In the genomic region with DNA sequence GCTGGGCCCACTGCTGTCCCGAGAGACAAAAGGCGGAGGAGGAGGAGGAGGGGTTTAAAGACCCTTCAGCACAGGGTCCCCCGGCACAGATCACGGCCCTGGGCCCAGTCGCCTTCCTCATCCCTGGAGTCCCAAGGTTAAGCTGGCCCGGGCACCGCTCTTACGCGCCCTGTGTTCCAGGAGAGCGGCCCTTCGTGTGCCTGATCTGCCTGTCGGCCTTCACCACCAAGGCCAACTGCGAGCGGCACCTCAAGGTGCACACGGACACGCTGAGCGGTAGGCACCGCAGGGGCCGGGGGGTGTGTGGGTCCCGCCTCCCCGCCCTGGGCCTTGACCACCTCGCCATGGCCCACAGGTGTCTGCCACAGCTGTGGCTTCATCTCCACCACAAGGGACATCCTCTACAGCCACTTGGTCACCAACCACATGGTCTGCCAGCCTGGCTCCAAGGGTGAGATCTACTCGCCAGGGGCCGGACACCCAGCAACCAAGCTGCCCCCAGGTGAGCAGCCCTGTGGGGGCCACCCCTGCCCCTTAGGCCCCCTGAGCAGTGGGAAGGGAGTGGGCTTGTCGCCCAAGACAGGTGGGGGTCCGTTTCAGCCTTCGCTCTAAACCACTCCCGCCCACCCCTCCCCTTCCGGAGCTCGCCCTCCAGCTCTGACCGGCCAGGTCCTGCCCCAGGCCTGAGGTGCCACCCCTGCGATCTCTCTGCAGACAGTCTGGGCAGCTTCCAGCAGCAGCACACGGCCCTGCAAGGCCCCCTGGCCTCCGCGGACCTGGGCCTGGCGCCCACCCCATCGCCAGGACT, we compare ENCODE assay signal across 15 cellular contexts. TPM values are rescaled to one million over a fixed set of nuclear protein-coding genes. Genes with fewer than 3 reads are reported as not detected.
A peak's percentile ranks its signal among the peaks of the same experiment; 100 is the strongest.
DNase-seq lines count a peak whose midpoint lies in the region; ATAC-seq and TF ChIP-seq lines count a peak whose summit lies in the region.
"Had no signal": no experiment of that assay in that cellular context is flagged by ENCODE, and none has a peak within 500 bp of the region (broad histone marks: within the 10 kb centered on the region; RNA-seq: fewer than 3 reads in every experiment).

No MANE protein-coding gene starts in this region.

- no peak overlapping the region for H4K8ac ChIP-seq in H9 (replicated peaks; ENCODE audit: insufficient read length, low read depth, low read length)

- H3K14ac ChIP-seq in H9 (ENCODE audit: insufficient read depth, low read length) = no peak overlapping the region; the same call in 1 of the 2 replicates

- intact Hi-C loops in posterior vena cava (cut with DNase I) = no loop called here
- intact Hi-C loops in OCI-LY7 (cut with micrococcal nuclease; ENCODE audit: unreplicated experiment) = no loop called here

- no peak overlapping the region for H3K4ac ChIP-seq in H9 (ENCODE audit: low read depth, low read length)

- H3K56ac ChIP-seq in H9 (ENCODE audit: insufficient read length, low read depth, low read length) = no peak overlapping the region

- H3K79me1 ChIP-seq in H9 (ENCODE audit: insufficient read depth, low read depth, low read length, poor library complexity, severe bottlenecking) = no peaks in the 10 kb centered on the region

- H3K9me2 ChIP-seq in OCI-LY7 (ENCODE audit: insufficient read depth, low read length) = no peaks in the 10 kb centered on the region

- no peak for ATAC-seq in HG02852 (IDR thresholded peaks at IDR 0.05; ENCODE audit: unreplicated experiment)

- no peak overlapping the region for H3K27ac Mint-ChIP-seq in H9
- H3K27ac Mint-ChIP-seq: activated B cell treated with CpG ODN at 0.5 μM for 24 hours; activated T-cell treated with anti-CD3 and anti-CD28 coated beads, Interleukin-2, amount 50 U/mL, for 24 hours had no signal

- H3K79me2 ChIP-seq in H9 (ENCODE audit: insufficient read depth, low read length) (no peaks in the 10 kb centered on the region), OCI-LY7 (ENCODE audit: insufficient read depth, low read depth, low read length) (no peaks in the 10 kb centered on the region)

- no peak overlapping the region for H2AK5ac ChIP-seq in H9 (ENCODE audit: insufficient read length, low read length)

- no peak overlapping the region for H3K9ac ChIP-seq in H9 (ENCODE audit: extremely low read depth, insufficient read length, low read length)

- no peak overlapping the region; the same call in 1 of the 2 replicates for H2BK15ac ChIP-seq in H9 (ENCODE audit: low read depth, low read length)

- H2BK20ac ChIP-seq in H9 (ENCODE audit: low read depth, low read length, poor library complexity, severe bottlenecking) = no peak overlapping the region

- CTCF ChIA-PET in OCI-LY7 (lab: Charles Lee; ENCODE audit: unreplicated experiment) = no interaction called here

- no peak overlapping the region for H3T11ph ChIP-seq in H9 (ENCODE audit: low read length)

- peaks cover 7% of the 10 kb centered on the region for H3K27me3 Mint-ChIP-seq in H9 (ENCODE audit: low read depth)
- H3K27me3 Mint-ChIP-seq: activated B cell treated with CpG ODN at 0.5 μM for 24 hours; activated T-cell treated with anti-CD3 and anti-CD28 coated beads, Interleukin-2, amount 50 U/mL, for 24 hours had no signal

- H3K27me3 ChIP-seq in H9 (ENCODE audit: insufficient read depth, low read length) (no peaks in the 10 kb centered on the region), layer of hippocampus (ENCODE audit: control insufficient read depth, insufficient read depth, low read length) (no peaks in the 10 kb centered on the region)
- H3K27me3 ChIP-seq: cardiac muscle cell, SJSA1 had no signal

- no peak overlapping the region for H2BK5ac ChIP-seq in H9 (ENCODE audit: insufficient read length, low read length)

- H4K91ac ChIP-seq in H9 (ENCODE audit: insufficient read length, low read depth, low read length) = no peak overlapping the region

- H3K4me2 ChIP-seq in H9 (ENCODE audit: insufficient read depth, insufficient read length, low read length) (no peak overlapping the region), OCI-LY7 (ENCODE audit: low read length) (no peak overlapping the region)

- no peak overlapping the region for H2BK12ac ChIP-seq in H9 (ENCODE audit: insufficient read length, low read depth, low read length)

- no peak overlapping the region for H3K18ac ChIP-seq in H9 (ENCODE audit: insufficient read length, low read depth, low read length)

- H2BK120ac ChIP-seq in H9 (ENCODE audit: low read depth, low read length, poor library complexity, severe bottlenecking) = no peak overlapping the region

- 0 out of 2 replicates have a peak, but pooled peaks cover 3% of the 10 kb centered on the region for H3K36me3 ChIP-seq in OCI-LY7 (ENCODE audit: insufficient read depth, low read length)
- H3K36me3 ChIP-seq: cardiac muscle cell had no signal

- no peak for TF ChIP-seq CTCF in H9 (conservative IDR thresholded peaks at IDR 0.05)
- no peak for TF ChIP-seq CTCF in choroid plexus epithelial cell (conservative IDR thresholded peaks at IDR 0.05; ENCODE audit: low read depth, low read length)
- no peak for TF ChIP-seq CTCF in OCI-LY7 (conservative IDR thresholded peaks at IDR 0.05; ENCODE audit: low read length)

- no peak overlapping the region for H4K5ac ChIP-seq in H9 (ENCODE audit: insufficient read length, low read depth, low read length)

- no CpG with 5 or more reads among the region's 37 CpGs for WGBS in H9 (ENCODE audit: extremely low coverage, insufficient read length, low lambda C conversion rate)

- no peaks in the 10 kb centered on the region for H3K4me1 ChIP-seq in H9 (ENCODE audit: insufficient read depth, low read length)
- H3K4me1 ChIP-seq in OCI-LY7 (ENCODE audit: insufficient read depth, low read length, poor library complexity, severe bottlenecking) = peaks cover 14% of the 10 kb centered on the region

- peak overlapping the region; percentile 67 for H3K4me3 ChIP-seq in choroid plexus epithelial cell (ENCODE audit: low read depth, low read length)
- peak overlapping the region in 6 of 7 experiments; percentile 6 to 74 (median 29) for H3K4me3 ChIP-seq in skin epidermis
- H3K4me3 ChIP-seq in OCI-LY7 (ENCODE audit: low read depth, low read length, poor library complexity, severe bottlenecking) = no peak overlapping the region
- H3K4me3 ChIP-seq: cardiac muscle cell, SJSA1 had no signal

- POLR2A ChIA-PET in OCI-LY7 (lab: Charles Lee) = interaction anchor here (0.6 kb wide), 1 partner anchor 248 kb away, joined by 3 read pairs; no protein-coding TSS in a partner anchor

- no peak overlapping the region for H2AFZ ChIP-seq in H9 (ENCODE audit: low read length)
- no peak overlapping the region for H2AFZ ChIP-seq in OCI-LY7 (ENCODE audit: low read length)

- H3K4me1 Mint-ChIP-seq in H9 = peaks cover 2 to 15% of the 10 kb centered on the region in 2 experiments; a peak in 3 of 4 replicates

- H3K9me3 ChIP-seq in H9 (ENCODE audit: control insufficient read depth, low read depth, low read length) (no peaks in the 10 kb centered on the region), OCI-LY7 (ENCODE audit: low read length) (no peaks in the 10 kb centered on the region)
- H3K9me3 ChIP-seq: SJSA1 had no signal

- no TSS peak for BruUV-seq in OCI-LY7 (replicated peaks; lab: Mats Ljungman, UMichigan)

- H3K4me3 Mint-ChIP-seq in H9 = peak overlapping the region; percentile 44 to 60
- H3K4me3 Mint-ChIP-seq: activated B cell treated with CpG ODN at 0.5 μM for 24 hours had no signal

- H3K23ac ChIP-seq in H9 (ENCODE audit: insufficient read length, low read depth, low read length) = no peak overlapping the region

- no peak overlapping the region for H3K27ac ChIP-seq in H9 (ENCODE audit: insufficient read length, low read depth, low read length)
- peak overlapping the region; percentile 46 for H3K27ac ChIP-seq in layer of hippocampus (ENCODE audit: low read depth, low read length)
- H3K27ac ChIP-seq in skin epidermis = peak overlapping the region in 5 of 21 experiments; percentile 33 to 59 (median 50)
- H3K27ac ChIP-seq in OCI-LY7 (ENCODE audit: low read depth, low read length, poor library complexity, severe bottlenecking) = no peak overlapping the region
- H3K27ac ChIP-seq: cardiac muscle cell, SJSA1 had no signal

- DNase-seq in H9 (no peak), choroid plexus epithelial cell (ENCODE audit: low read depth) (no peak), posterior vena cava (ENCODE audit: low spot score) (no peak), OCI-LY7 (ENCODE audit: low spot score) (no peak)
- no peak for DNase-seq in stimulated activated naive CD4-positive, alpha-beta T cell treated with Interleukin-2 at 50 U/mL for 16 hours (lab: John Stamatoyannopoulos, UW)
- DNase-seq: activated B cell treated with CpG ODN at 0.5 μM for 24 hours; activated T-cell treated with anti-CD3 and anti-CD28 coated beads, Interleukin-2, amount 50 U/mL, for 24 hours; GDM1; NCI-H1048; retina had no signal

- peaks cover 7% of the 10 kb centered on the region for H3K23me2 ChIP-seq in H9 (ENCODE audit: insufficient read length, low read depth, low read length, poor library complexity, severe bottlenecking)

- H4K20me1 ChIP-seq in H9 (ENCODE audit: control insufficient read depth, insufficient read depth, insufficient read length) (no peaks in the 10 kb centered on the region), OCI-LY7 (ENCODE audit: insufficient read depth, low read length) (no peaks in the 10 kb centered on the region)

- peaks cover 4 to 21% (median 12%) of the 10 kb centered on the region in 3 experiments; a peak in 6 of 7 replicates for H3K36me3 Mint-ChIP-seq in H9 (ENCODE audit: insufficient read depth in 1 of 3, low read depth in 3 of 3)

- H3K9me3 Mint-ChIP-seq in H9 = no peaks in the 10 kb centered on the region
- H3K9me3 Mint-ChIP-seq: activated B cell treated with CpG ODN at 0.5 μM for 24 hours; activated T-cell treated with anti-CD3 and anti-CD28 coated beads, Interleukin-2, amount 50 U/mL, for 24 hours had no signal

RNA-seq across cellular contexts. Expression of a gene that starts 37.6 kb away (rescaled TPM):
- total RNA-seq in H9 (2021) (69.7 and 78.2 TPM in 2 replicates), posterior vena cava (10 to 100 TPM; 23.2 to 29.1 TPM), OCI-LY7 (2022) (72.1 and 79.0 TPM in 2 replicates)
- 22.2 and 26.6 TPM in 2 replicates for total RNA-seq in OCI-LY7 (2014; rRNA removed; shearing (Covaris generic))
